Comparison of ENCODE assay signal across 1 cellular context in the genomic region with DNA sequence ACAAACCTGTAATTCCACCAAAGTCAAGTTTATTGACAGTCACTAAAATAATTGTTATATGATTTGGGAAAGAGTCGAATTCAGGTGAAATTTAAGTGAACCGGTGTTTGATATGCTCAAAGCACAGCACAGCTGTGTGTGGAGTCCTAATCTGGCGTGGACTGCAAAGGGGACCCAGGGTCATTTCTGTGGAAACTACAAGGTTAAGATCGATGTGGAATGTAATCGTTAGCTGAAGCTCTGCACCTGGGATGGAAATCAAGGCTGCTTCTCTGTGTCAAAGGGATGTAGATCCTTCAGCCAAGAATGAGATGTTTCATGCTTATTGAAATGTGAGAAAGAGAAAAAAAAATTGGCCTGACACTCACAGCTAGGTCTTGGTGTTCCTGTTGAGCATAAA.
A peak's percentile ranks its signal among the peaks of the same experiment; 100 is the strongest.
TF ChIP-seq lines count a peak whose summit lies in the region.

No MANE protein-coding gene starts in this region.

TF ChIP-seq in HepG2, 621 proteins besides CTCF, POLR2A, EP300 and RAD21 (continued from another document):
- TF ChIP-seq, protein P1, sequence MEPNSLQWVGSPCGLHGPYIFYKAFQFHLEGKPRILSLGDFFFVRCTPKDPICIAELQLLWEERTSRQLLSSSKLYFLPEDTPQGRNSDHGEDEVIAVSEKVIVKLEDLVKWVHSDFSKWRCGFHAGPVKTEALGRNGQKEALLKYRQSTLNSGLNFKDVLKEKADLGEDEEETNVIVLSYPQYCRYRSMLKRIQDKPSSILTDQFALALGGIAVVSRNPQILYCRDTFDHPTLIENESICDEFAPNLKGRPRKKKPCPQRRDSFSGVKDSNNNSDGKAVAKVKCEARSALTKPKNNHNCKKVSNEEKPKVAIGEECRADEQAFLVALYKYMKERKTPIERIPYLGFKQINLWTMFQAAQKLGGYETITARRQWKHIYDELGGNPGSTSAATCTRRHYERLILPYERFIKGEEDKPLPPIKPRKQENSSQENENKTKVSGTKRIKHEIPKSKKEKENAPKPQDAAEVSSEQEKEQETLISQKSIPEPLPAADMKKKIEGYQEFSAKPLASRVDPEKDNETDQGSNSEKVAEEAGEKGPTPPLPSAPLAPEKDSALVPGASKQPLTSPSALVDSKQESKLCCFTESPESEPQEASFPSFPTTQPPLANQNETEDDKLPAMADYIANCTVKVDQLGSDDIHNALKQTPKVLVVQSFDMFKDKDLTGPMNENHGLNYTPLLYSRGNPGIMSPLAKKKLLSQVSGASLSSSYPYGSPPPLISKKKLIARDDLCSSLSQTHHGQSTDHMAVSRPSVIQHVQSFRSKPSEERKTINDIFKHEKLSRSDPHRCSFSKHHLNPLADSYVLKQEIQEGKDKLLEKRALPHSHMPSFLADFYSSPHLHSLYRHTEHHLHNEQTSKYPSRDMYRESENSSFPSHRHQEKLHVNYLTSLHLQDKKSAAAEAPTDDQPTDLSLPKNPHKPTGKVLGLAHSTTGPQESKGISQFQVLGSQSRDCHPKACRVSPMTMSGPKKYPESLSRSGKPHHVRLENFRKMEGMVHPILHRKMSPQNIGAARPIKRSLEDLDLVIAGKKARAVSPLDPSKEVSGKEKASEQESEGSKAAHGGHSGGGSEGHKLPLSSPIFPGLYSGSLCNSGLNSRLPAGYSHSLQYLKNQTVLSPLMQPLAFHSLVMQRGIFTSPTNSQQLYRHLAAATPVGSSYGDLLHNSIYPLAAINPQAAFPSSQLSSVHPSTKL (CRISPR knock-in tag; IDR thresholded peaks at IDR 0.05): peak; percentile 47; the same call in 1 of the 2 replicates
- TF ChIP-seq UBTF (CRISPR knock-in tag; IDR thresholded peaks at IDR 0.05) (no peak), ZBTB26 (CRISPR knock-in tag; IDR thresholded peaks at IDR 0.05; ENCODE audit: borderline replicate concordance) (no peak), ZBTB4 (CRISPR knock-in tag; IDR thresholded peaks at IDR 0.05; ENCODE audit: borderline replicate concordance) (no peak), MAZ (IDR thresholded peaks at IDR 0.05; ENCODE audit: borderline replicate concordance, low read depth, low read length) (no peak), MAZ (CRISPR knock-in tag; IDR thresholded peaks at IDR 0.05; ENCODE audit: low read depth) (no peak), POLR2AphosphoS5 (IDR thresholded peaks at IDR 0.05; ENCODE audit: low read depth, low read length) (no peak), ZNF746 (CRISPR knock-in tag; IDR thresholded peaks at IDR 0.05) (no peak), ELF1 (CRISPR knock-in tag; IDR thresholded peaks at IDR 0.05) (no peak), THAP9 (CRISPR knock-in tag; IDR thresholded peaks at IDR 0.05; ENCODE audit: borderline replicate concordance) (no peak), ZNF350 (CRISPR knock-in tag; IDR thresholded peaks at IDR 0.05; ENCODE audit: borderline replicate concordance, low read depth) (no peak), SYNCRIP (IDR thresholded peaks at IDR 0.05; ENCODE audit: insufficient read depth, low read depth, low read length) (no peak), KAT2B (IDR thresholded peaks at IDR 0.05; ENCODE audit: borderline replicate concordance, low read depth, low read length) (peak; percentile 92), ZNF678 (CRISPR knock-in tag; IDR thresholded peaks at IDR 0.05) (no peak), TBX2 (CRISPR knock-in tag; IDR thresholded peaks at IDR 0.05; ENCODE audit: borderline replicate concordance) (no peak), SALL1 (CRISPR knock-in tag; IDR thresholded peaks at IDR 0.05) (peak; percentile 37; the same call in 1 of the 2 replicates), ONECUT2 (CRISPR knock-in tag; IDR thresholded peaks at IDR 0.05) (peak; percentile 55; the same call in 1 of the 2 replicates), NCOA2 (CRISPR knock-in tag; IDR thresholded peaks at IDR 0.05) (no peak), SNRNP70 (IDR thresholded peaks at IDR 0.05; ENCODE audit: low read depth, low read length) (no peak), ZNF343 (CRISPR knock-in tag; IDR thresholded peaks at IDR 0.05) (no peak), ISX (CRISPR knock-in tag; conservative IDR thresholded peaks at IDR 0.05) (no peak), ZNF766 (CRISPR knock-in tag; IDR thresholded peaks at IDR 0.05; ENCODE audit: borderline replicate concordance) (no peak)
